In genomic region chr2:11446733-11447248, GRCh38 we compare ENCODE assay signal across 1 cellular context.
A peak's percentile ranks its signal among the peaks of the same experiment; 100 is the strongest.
TF ChIP-seq lines count a peak whose summit lies in the region.

No MANE protein-coding gene starts in this region.

TF ChIP-seq in HepG2, 621 proteins besides CTCF, POLR2A, EP300 and RAD21 (continued from another document and continues in another):
- TF ChIP-seq UBTF (CRISPR knock-in tag; IDR thresholded peaks at IDR 0.05): no peak
- no peak for TF ChIP-seq CREBL2 (CRISPR knock-in tag; IDR thresholded peaks at IDR 0.05; ENCODE audit: borderline replicate concordance)
- TF ChIP-seq PLRG1 (conservative IDR thresholded peaks at IDR 0.05): no peak
- peak; percentile 56; the same call in 1 of the 2 replicates for TF ChIP-seq ZNF605 (CRISPR knock-in tag; IDR thresholded peaks at IDR 0.05)
- TF ChIP-seq ETV6 (CRISPR knock-in tag; conservative IDR thresholded peaks at IDR 0.05): no peak
- TF ChIP-seq ZBED4 (CRISPR knock-in tag; IDR thresholded peaks at IDR 0.05; ENCODE audit: borderline replicate concordance): no peak
- peak; percentile 88 for TF ChIP-seq RBM22 (optimal IDR thresholded peaks at IDR 0.05; ENCODE audit: low read length)
- TF ChIP-seq CBX5 (CRISPR knock-in tag; IDR thresholded peaks at IDR 0.05; ENCODE audit: borderline replicate concordance): peak; percentile 27; the same call in 1 of the 2 replicates
- TF ChIP-seq REST (IDR thresholded peaks at IDR 0.05; ENCODE audit: borderline replicate concordance in 1 of 2, low read depth in 1 of 2, low read length in 2 of 2): no peak
- no peak for TF ChIP-seq ZNF512 (CRISPR knock-in tag; IDR thresholded peaks at IDR 0.05)
- 0 out of 2 replicates have a peak, but pooled peaks have one; percentile 31 for TF ChIP-seq HOMEZ (CRISPR knock-in tag; IDR thresholded peaks at IDR 0.05; ENCODE audit: low read depth)
- no peak for TF ChIP-seq CCAR2 (optimal IDR thresholded peaks at IDR 0.05; ENCODE audit: low read depth, low read length)
- no peak for TF ChIP-seq U2AF1 (optimal IDR thresholded peaks at IDR 0.05; ENCODE audit: low read depth, low read length)
- no peak for TF ChIP-seq LCORL (IDR thresholded peaks at IDR 0.05)
- no peak for TF ChIP-seq LCORL (CRISPR knock-in tag; IDR thresholded peaks at IDR 0.05)
- no peak for TF ChIP-seq NFE2L2 (IDR thresholded peaks at IDR 0.05; ENCODE audit: low read length)
- TF ChIP-seq TEF (CRISPR knock-in tag; IDR thresholded peaks at IDR 0.05): no peak
- TF ChIP-seq SNRNP70 (IDR thresholded peaks at IDR 0.05; ENCODE audit: low read depth, low read length): no peak
- TF ChIP-seq SIX1 (CRISPR knock-in tag; IDR thresholded peaks at IDR 0.05; ENCODE audit: borderline replicate concordance): no peak
- TF ChIP-seq ADNP (CRISPR knock-in tag; IDR thresholded peaks at IDR 0.05): no peak
- peak; percentile 69; the same call in 1 of the 2 replicates for TF ChIP-seq ZNF891 (CRISPR knock-in tag; IDR thresholded peaks at IDR 0.05)
- no peak for TF ChIP-seq ZNF576 (CRISPR knock-in tag; IDR thresholded peaks at IDR 0.05)
- TF ChIP-seq ATF2 (CRISPR knock-in tag; IDR thresholded peaks at IDR 0.05): 0 out of 2 replicates have a peak, but pooled peaks have one; percentile 42
- TF ChIP-seq ZNF609 (CRISPR knock-in tag; IDR thresholded peaks at IDR 0.05; ENCODE audit: borderline replicate concordance): no peak
- no peak for TF ChIP-seq SOX6 (IDR thresholded peaks at IDR 0.05)
- TF ChIP-seq SOX6 (CRISPR knock-in tag; IDR thresholded peaks at IDR 0.05): peak; percentile 10; the same call in 1 of the 2 replicates
- no peak for TF ChIP-seq DR1 (CRISPR knock-in tag; IDR thresholded peaks at IDR 0.05)
- no peak for TF ChIP-seq HNRNPH1 (optimal IDR thresholded peaks at IDR 0.05; ENCODE audit: low read depth, low read length)
- no peak for TF ChIP-seq ATF5 (CRISPR knock-in tag; IDR thresholded peaks at IDR 0.05; ENCODE audit: low read depth)
- TF ChIP-seq MEIS2 (CRISPR knock-in tag; IDR thresholded peaks at IDR 0.05): no peak
